Comparison of ENCODE assay signal across 26 cellular contexts in genomic region chr2:231928901-231929725, GRCh38. TPM values are rescaled to one million over a fixed set of nuclear protein-coding genes. Genes with fewer than 3 reads are reported as not detected.
A peak's percentile ranks its signal among the peaks of the same experiment; 100 is the strongest.
DNase-seq lines count a peak whose midpoint lies in the region; ATAC-seq and TF ChIP-seq lines count a peak whose summit lies in the region.
"Had no signal": no experiment of that assay in that cellular context is flagged by ENCODE, and none has a peak within 500 bp of the region (broad histone marks: within the 10 kb centered on the region; RNA-seq: fewer than 3 reads in every experiment).

No MANE protein-coding gene starts in this region.

- H2BK15ac ChIP-seq in neuronal stem cell (ENCODE audit: low read length): peak overlapping the region; percentile 18

- peaks cover 2% of the 10 kb centered on the region for H3K79me1 ChIP-seq in neuronal stem cell (ENCODE audit: low read depth, low read length)

- intact Hi-C loops in Right ventricle myocardium superior (cut with DNase I): loop anchor here (5.0 kb wide), 1 partner anchor 213 kb away; no protein-coding TSS in a partner anchor

- no peak overlapping the region for H3K27ac ChIP-seq in right atrium auricular region
- no peak overlapping the region for H3K27ac ChIP-seq in WERI-Rb-1
- H3K27ac ChIP-seq in neuronal stem cell (replicated peaks; ENCODE audit: low read length): no peak overlapping the region
- H3K27ac ChIP-seq: neutrophil, SJSA1, thyroid gland had no signal

- H3K9me3 ChIP-seq in right atrium auricular region (no peaks in the 10 kb centered on the region), WERI-Rb-1 (ENCODE audit: severe bottlenecking) (no peaks in the 10 kb centered on the region), neuronal stem cell (replicated peaks in 1 of 2; ENCODE audit: control insufficient read depth in 2 of 2, insufficient read depth in 1 of 2, low read depth in 1 of 2, low read length in 2 of 2) (no peaks in the 10 kb centered on the region)
- H3K9me3 ChIP-seq: MG63, neutrophil, SJSA1, thyroid gland had no signal

- H3K4ac ChIP-seq in neuronal stem cell (ENCODE audit: low read length): no peak overlapping the region

- no peak overlapping the region for H4K91ac ChIP-seq in neuronal stem cell (ENCODE audit: low read depth, low read length, poor library complexity)

- H3K18ac ChIP-seq in neuronal stem cell (ENCODE audit: low read length): peak overlapping the region; percentile 46

- TF ChIP-seq CTCF in right atrium auricular region (IDR thresholded peaks at IDR 0.05) (no peak), WERI-Rb-1 (IDR thresholded peaks at IDR 0.05; ENCODE audit: low read depth, low read length) (no peak)

- no peak overlapping the region for H2BK12ac ChIP-seq in neuronal stem cell (ENCODE audit: low read length)

- no peak overlapping the region for H3K23ac ChIP-seq in neuronal stem cell (ENCODE audit: low read depth, low read length, poor library complexity)

- H2BK5ac ChIP-seq in neuronal stem cell (ENCODE audit: low read length): no peak overlapping the region

- H3K4me2 ChIP-seq in neuronal stem cell (ENCODE audit: insufficient read depth, low read length, poor library complexity, severe bottlenecking): no peak overlapping the region

- H2BK120ac ChIP-seq in neuronal stem cell (ENCODE audit: low read depth, low read length): no peak overlapping the region

- H3K4me1 ChIP-seq in right atrium auricular region (peaks cover 0 to 29% of the 10 kb centered on the region in 2 donors), neuronal stem cell (ENCODE audit: control insufficient read depth in 2 of 2, insufficient read depth in 1 of 2, low read depth in 1 of 2, low read length in 2 of 2) (peaks cover 15 to 19% of the 10 kb centered on the region in 2 donors)

- H4K8ac ChIP-seq in neuronal stem cell (ENCODE audit: low read depth, low read length): peak overlapping the region; percentile 48

- no peak overlapping the region for H2AK5ac ChIP-seq in neuronal stem cell (ENCODE audit: low read depth, low read length)

- WGBS in neuronal stem cell (ENCODE audit: extremely low coverage in 2 of 2, insufficient read length in 2 of 2, insufficient replicate concordance in 1 of 2), 2 donors: no CpG with 5 or more reads among the region's 11 CpGs

- H3K4me3 ChIP-seq in right atrium auricular region (no peak overlapping the region), WERI-Rb-1 (ENCODE audit: low read depth, low read length) (no peak overlapping the region), neuronal stem cell (ENCODE audit: low read length in 2 of 2) (no peak overlapping the region)
- H3K4me3 ChIP-seq: lung, MG63, SJSA1, thyroid gland had no signal

- H3K36me3 ChIP-seq in right atrium auricular region (no peaks in the 10 kb centered on the region), WERI-Rb-1 (no peaks in the 10 kb centered on the region), neuronal stem cell (replicated peaks in 1 of 2; ENCODE audit: control insufficient read depth in 2 of 2, insufficient read depth in 2 of 2, low read length in 2 of 2) (no peaks in the 10 kb centered on the region)
- H3K36me3 ChIP-seq: MG63, neutrophil, SJSA1, thyroid gland had no signal

- H3K27me3 ChIP-seq in right atrium auricular region (peaks cover 8 to 12% of the 10 kb centered on the region in 2 donors), WERI-Rb-1 (ENCODE audit: insufficient read depth, low read depth, severe bottlenecking) (peaks cover 20% of the 10 kb centered on the region), neuronal stem cell (ENCODE audit: control insufficient read depth in 3 of 3, insufficient read depth in 3 of 3, low read depth in 1 of 3, low read length in 3 of 3) (peaks cover 16 to 69% (median 51%) of the 10 kb centered on the region in 3 experiments)
- H3K27me3 ChIP-seq: thyroid gland had no signal

- peak overlapping the region; percentile 12 for H2AFZ ChIP-seq in neuronal stem cell (ENCODE audit: low read length)

- no peak overlapping the region for H3K14ac ChIP-seq in neuronal stem cell (ENCODE audit: low read length)

- H3K9ac ChIP-seq in neuronal stem cell (ENCODE audit: low read depth, low read length, poor library complexity): peak overlapping the region; percentile 15

- DNase-seq in right atrium auricular region (ENCODE audit: low spot score) (peak; percentile 44), Right ventricle myocardium superior (no peak), WERI-Rb-1 (peak; percentile 5), neuronal stem cell (ENCODE audit: low spot score) (no peak), ureter (ENCODE audit: low spot score) (peak; percentile 27), pons (ENCODE audit: low spot score) (no peak), NCI-H2107 treated with DMSO at 0.1 percent for 48 hours (lab: John Stamatoyannopoulos, UW; ENCODE audit: unreplicated experiment) (no peak)
- DNase-seq: activated CD4-positive, CD25-positive, alpha-beta regulatory T cell treated with anti-CD3 and anti-CD28 coated beads, Interleukin-2, amount 50 U/mL, for 72 hours; caudate nucleus; CD4-positive, alpha-beta T cell; HFFc6; NCI-H1417 treated with DMSO at 0.1 percent for 48 hours; NCI-H2107; NK-92 treated with Interleukin-12 subunit alpha and Interleukin-12 subunit beta, amount 100 ng/mL, for 24 hours; stimulated activated naive CD4-positive, alpha-beta T cell treated with Interleukin-2 at 50 U/mL for 16 hours; thyroid gland had no signal

- ATAC-seq in Right ventricle myocardium superior (ENCODE audit: poor library complexity): no peak
- no peak for ATAC-seq in HG03196 (IDR thresholded peaks at IDR 0.05; ENCODE audit: unreplicated experiment)
- ATAC-seq: activated naive CD4-positive, alpha-beta T cell treated with anti-CD3 and anti-CD28 coated beads, Interleukin-2, amount 50 U/mL, for 72 hours; T-cell had no signal

RNA-seq across cellular contexts. Expression of gene NPPC, which starts 2.9 kb away (rescaled TPM):
- 1 to 10 TPM in 1 of 2 donors, under 1 TPM in 1; 0.82 to 1.1 TPM for total RNA-seq in right atrium auricular region
- 7.7 TPM for total RNA-seq in Right ventricle myocardium superior
- 0.32 TPM for polyA plus RNA-seq in neuronal stem cell (2013, experiment 1 of 2)
- 0.35 TPM for polyA plus RNA-seq in neuronal stem cell (2013, experiment 2 of 2)
- total RNA-seq in ureter: 0.36 TPM
- total RNA-seq: fibroblast of lung, HFFc6, NCI-H460, SJSA1, thyroid gland had no signal
- polyA plus RNA-seq: fibroblast of lung, keratinocyte, lung had no signal

RNA-seq across cellular contexts. Expression of gene DIS3L2, which starts 32.4 kb away (rescaled TPM):
- total RNA-seq in right atrium auricular region (10 to 100 TPM; 19.6 to 22.1 TPM), Right ventricle myocardium superior (17.6 TPM), ureter (77.2 TPM)
- 17.7 TPM for polyA plus RNA-seq in neuronal stem cell (2013, experiment 1 of 2)
- polyA plus RNA-seq in neuronal stem cell (2013, experiment 2 of 2): 18.0 TPM

Comparison
In these comparisons a context has a peak if more than half of its experiments do, and no peak if none do; other contexts are left out.
1. DNase-seq: peak in right atrium auricular region (single experiment), WERI-Rb-1 (single experiment) and ureter (single experiment); none in Right ventricle myocardium superior (single experiment), neuronal stem cell (single experiment), pons (single experiment) and NCI-H2107 treated with DMSO at 0.1 percent for 48 hours (single experiment).